Comparison of ENCODE assay signal across 10 cellular contexts in the genomic region with DNA sequence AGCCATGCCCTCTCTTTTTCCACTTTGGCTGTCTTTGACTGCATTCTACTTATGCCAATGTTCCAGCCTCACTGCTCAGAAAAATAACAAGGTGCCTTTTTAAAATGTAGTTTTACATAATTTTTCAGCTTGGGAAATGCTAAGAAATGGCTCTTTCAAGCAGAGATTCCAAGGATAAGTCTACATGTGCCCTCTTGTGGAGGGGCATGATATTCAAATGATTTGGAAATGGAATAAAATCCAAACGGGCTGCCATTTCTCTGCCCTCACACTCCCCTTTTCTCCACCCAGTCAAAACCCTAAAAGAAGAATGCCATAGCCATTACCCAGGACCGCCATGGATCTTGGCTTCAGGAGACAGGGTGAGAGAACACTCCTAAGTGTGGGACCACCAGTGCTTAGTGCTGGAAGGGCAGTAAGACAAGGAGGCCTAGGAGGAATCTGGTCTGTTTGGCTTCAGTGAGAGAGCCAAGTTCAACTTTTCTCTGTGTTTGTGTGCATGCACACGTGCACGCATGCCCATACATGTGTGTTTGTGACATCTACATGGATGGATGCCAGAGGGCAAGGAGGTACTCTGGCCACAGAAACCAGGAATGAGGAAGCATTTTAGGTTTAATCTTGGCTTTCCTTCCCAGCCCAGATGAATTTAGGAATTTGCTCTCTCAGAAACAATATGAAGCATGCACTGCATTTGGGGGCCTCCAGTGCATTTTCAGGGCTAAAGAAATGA.
DNase-seq lines count a peak whose midpoint lies in the region; TF ChIP-seq lines count a peak whose summit lies in the region.
"Had no signal": no experiment of that assay in that cellular context is flagged by ENCODE, and none has a peak within 500 bp of the region (broad histone marks: within the 10 kb centered on the region; RNA-seq: fewer than 3 reads in every experiment).

No MANE protein-coding gene starts in this region.

- 53 to 76% (median 65%) methylated on average over 4 of the region's 4 CpGs for WGBS in adrenal gland, 4 donors

- no peak overlapping the region for H3K27ac ChIP-seq in adrenal gland
- H3K27ac ChIP-seq in WERI-Rb-1 = no peak overlapping the region

- H3K27me3 ChIP-seq in adrenal gland = no peaks in the 10 kb centered on the region
- H3K27me3 ChIP-seq in kidney epithelial cell (ENCODE audit: control insufficient read depth, insufficient read depth, low read length) = no peaks in the 10 kb centered on the region
- H3K27me3 ChIP-seq in WERI-Rb-1 (ENCODE audit: insufficient read depth, low read depth, severe bottlenecking) = peaks cover 100% of the 10 kb centered on the region

- no peaks in the 10 kb centered on the region for H3K4me1 ChIP-seq in adrenal gland (replicated peaks in 1 of 2)

- TF ChIP-seq POLR2A in adrenal gland (IDR thresholded peaks at IDR 0.05) = no peak

- DNase-seq in ACHN (peak; percentile 1), HS-27A (ENCODE audit: low read depth) (peak; percentile 19), adrenal gland (peak in 1 of 7 donors; percentile 14), kidney epithelial cell (ENCODE audit: low read depth) (no peak), NOMO-1 treated with DMSO at 0.1 percent for 48 hours (lab: John Stamatoyannopoulos, UW; ENCODE audit: unreplicated experiment) (no peak), cerebellar nuclear complex (lab: John Stamatoyannopoulos, UW) (no peak), WERI-Rb-1 (no peak)
- DNase-seq in stimulated activated CD4-positive, alpha-beta T cell treated with anti-CD3 and anti-CD28 coated beads, Interleukin-2, amount 100 ng/mL, for 24 hours = no peak
- DNase-seq: activated CD4-positive, CD25-positive, alpha-beta regulatory T cell treated with anti-CD3 and anti-CD28 coated beads, Interleukin-2, amount 50 U/mL, for 72 hours; NK-92 treated with Interleukin-12 subunit alpha and Interleukin-12 subunit beta, amount 100 ng/mL, for 24 hours had no signal

- in situ Hi-C loops in ACHN (cut with HindIII; ENCODE audit: low pct_ligation_motif_present, low pct_unique_long_range_greater_than_20kb, low sequenced_read_pairs) = no loop called here

- no peak overlapping the region for H3K4me3 ChIP-seq in adrenal gland
- no peak overlapping the region for H3K4me3 ChIP-seq in kidney epithelial cell (ENCODE audit: low read depth, low read length)
- no peak overlapping the region for H3K4me3 ChIP-seq in WERI-Rb-1 (ENCODE audit: low read depth, low read length)

- H3K36me3 ChIP-seq in adrenal gland (replicated peaks in 1 of 2) (no peaks in the 10 kb centered on the region), kidney epithelial cell (ENCODE audit: control insufficient read depth, insufficient read depth, low read length) (no peaks in the 10 kb centered on the region), WERI-Rb-1 (no peaks in the 10 kb centered on the region)

- no peaks in the 10 kb centered on the region for H3K9me3 ChIP-seq in adrenal gland (replicated peaks in 1 of 3)
- no peaks in the 10 kb centered on the region for H3K9me3 ChIP-seq in WERI-Rb-1 (ENCODE audit: severe bottlenecking)

- TF ChIP-seq CTCF in adrenal gland (IDR thresholded peaks at IDR 0.05) = peak in 5 of 6 experiments; percentile 34 to 53 (median 45)
- peak; percentile 31 for TF ChIP-seq CTCF in kidney epithelial cell (IDR thresholded peaks at IDR 0.05; ENCODE audit: insufficient read depth, low read length, poor library complexity, severe bottlenecking)
- no peak for TF ChIP-seq CTCF in WERI-Rb-1 (IDR thresholded peaks at IDR 0.05; ENCODE audit: low read depth, low read length)

- intact Hi-C loops in adrenal gland (cut with DNase I) = no loop called here

Comparison
In these comparisons a context has a peak if more than half of its experiments do, and no peak if none do; other contexts are left out.
1. DNase-seq: peak in ACHN (single experiment) and HS-27A (single experiment); none in kidney epithelial cell (single experiment), NOMO-1 treated with DMSO at 0.1 percent for 48 hours (single experiment), stimulated activated CD4-positive, alpha-beta T cell treated with anti-CD3 and anti-CD28 coated beads, Interleukin-2, amount 100 ng/mL, for 24 hours (0 of 2), cerebellar nuclear complex (0 of 2) and WERI-Rb-1 (single experiment).